ENCODE assay signal across 1 cellular context in the genomic region with DNA sequence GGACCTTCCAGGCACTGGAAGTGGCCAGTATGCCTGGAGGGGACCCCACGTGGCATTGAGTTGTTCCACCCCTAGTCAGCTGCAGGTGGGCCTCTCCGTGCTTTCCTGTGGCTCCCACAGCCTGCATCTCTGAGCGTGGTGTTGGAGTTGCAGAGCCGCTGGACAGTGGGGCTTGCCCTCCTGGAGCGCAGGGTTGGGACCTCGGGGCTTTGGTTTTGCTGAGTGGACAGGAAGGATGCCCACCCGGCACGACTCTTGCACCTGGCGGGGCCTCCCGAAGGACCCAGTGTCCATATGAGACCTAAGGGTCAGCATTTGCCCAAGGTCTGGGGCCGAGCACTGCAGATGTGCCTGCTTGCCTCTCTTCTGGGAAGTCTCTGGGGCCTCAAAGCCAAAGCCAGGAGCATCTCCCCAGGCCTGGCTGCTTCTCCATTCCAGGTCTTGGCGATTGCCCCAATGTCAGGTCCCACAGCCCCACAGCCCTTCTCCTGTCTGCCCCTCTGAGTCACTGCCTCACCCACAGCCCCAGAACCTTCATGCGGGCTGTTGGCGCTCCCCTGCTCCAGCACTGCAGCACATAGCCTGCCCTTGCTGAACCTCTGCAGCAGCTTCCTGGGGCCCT.
TF ChIP-seq lines count a peak whose summit lies in the region.

No MANE protein-coding gene starts in this region.

TF ChIP-seq in HCT116, 20 proteins besides CTCF, POLR2A, EP300 and RAD21 (continued from another document):
- TF ChIP-seq, protein P1, sequence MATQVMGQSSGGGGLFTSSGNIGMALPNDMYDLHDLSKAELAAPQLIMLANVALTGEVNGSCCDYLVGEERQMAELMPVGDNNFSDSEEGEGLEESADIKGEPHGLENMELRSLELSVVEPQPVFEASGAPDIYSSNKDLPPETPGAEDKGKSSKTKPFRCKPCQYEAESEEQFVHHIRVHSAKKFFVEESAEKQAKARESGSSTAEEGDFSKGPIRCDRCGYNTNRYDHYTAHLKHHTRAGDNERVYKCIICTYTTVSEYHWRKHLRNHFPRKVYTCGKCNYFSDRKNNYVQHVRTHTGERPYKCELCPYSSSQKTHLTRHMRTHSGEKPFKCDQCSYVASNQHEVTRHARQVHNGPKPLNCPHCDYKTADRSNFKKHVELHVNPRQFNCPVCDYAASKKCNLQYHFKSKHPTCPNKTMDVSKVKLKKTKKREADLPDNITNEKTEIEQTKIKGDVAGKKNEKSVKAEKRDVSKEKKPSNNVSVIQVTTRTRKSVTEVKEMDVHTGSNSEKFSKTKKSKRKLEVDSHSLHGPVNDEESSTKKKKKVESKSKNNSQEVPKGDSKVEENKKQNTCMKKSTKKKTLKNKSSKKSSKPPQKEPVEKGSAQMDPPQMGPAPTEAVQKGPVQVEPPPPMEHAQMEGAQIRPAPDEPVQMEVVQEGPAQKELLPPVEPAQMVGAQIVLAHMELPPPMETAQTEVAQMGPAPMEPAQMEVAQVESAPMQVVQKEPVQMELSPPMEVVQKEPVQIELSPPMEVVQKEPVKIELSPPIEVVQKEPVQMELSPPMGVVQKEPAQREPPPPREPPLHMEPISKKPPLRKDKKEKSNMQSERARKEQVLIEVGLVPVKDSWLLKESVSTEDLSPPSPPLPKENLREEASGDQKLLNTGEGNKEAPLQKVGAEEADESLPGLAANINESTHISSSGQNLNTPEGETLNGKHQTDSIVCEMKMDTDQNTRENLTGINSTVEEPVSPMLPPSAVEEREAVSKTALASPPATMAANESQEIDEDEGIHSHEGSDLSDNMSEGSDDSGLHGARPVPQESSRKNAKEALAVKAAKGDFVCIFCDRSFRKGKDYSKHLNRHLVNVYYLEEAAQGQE (IDR thresholded peaks at IDR 0.05; ENCODE audit: low read depth): no peak
- no peak for TF ChIP-seq ZNF274 (IDR thresholded peaks at IDR 0.05; ENCODE audit: low read depth, low read length)
